Comparison of ENCODE assay signal across 1 cellular context in genomic region chr6:37056112-37056403, GRCh38.
TF ChIP-seq lines count a peak whose summit lies in the region.

No MANE protein-coding gene starts in this region.

TF ChIP-seq in GM23338, 12 proteins besides CTCF, POLR2A, EP300 and RAD21 (continued from another document):
- no peak for TF ChIP-seq ZNF462 (CRISPR knock-in tag; IDR thresholded peaks at IDR 0.05)
- TF ChIP-seq ZNF331 (CRISPR knock-in tag; IDR thresholded peaks at IDR 0.05; ENCODE audit: low read depth), result no peak
- no peak for TF ChIP-seq STAT1 (IDR thresholded peaks at IDR 0.05; ENCODE audit: unreplicated experiment)
- TF ChIP-seq NANOG (IDR thresholded peaks at IDR 0.05; ENCODE audit: borderline replicate concordance), result no peak
- no peak for TF ChIP-seq POLR2AphosphoS5 (IDR thresholded peaks at IDR 0.05; ENCODE audit: low read depth)
- TF ChIP-seq EZH2phosphoT487 (IDR thresholded peaks at IDR 0.05; ENCODE audit: unreplicated experiment), result no peak
